Comparison of ENCODE assay signal across 29 cellular contexts in genomic region chr1:156826596-156826995, GRCh38. TPM values are rescaled to one million over a fixed set of nuclear protein-coding genes. Genes with fewer than 3 reads are reported as not detected.
DNase-seq lines count a peak whose midpoint lies in the region; ATAC-seq, FAIRE-seq and TF ChIP-seq lines count a peak whose summit lies in the region.
"Had no signal": no experiment of that assay in that cellular context is flagged by ENCODE, and none has a peak within 500 bp of the region (broad histone marks: within the 10 kb centered on the region; RNA-seq: fewer than 3 reads in every experiment).

No MANE protein-coding gene starts in this region.

- H3K27ac ChIP-seq in astrocyte (ENCODE audit: low read depth, low read length) = no peak overlapping the region
- H3K27ac ChIP-seq in gastroesophageal sphincter = no peak overlapping the region
- H3K27ac ChIP-seq: BLaER1, HL-60, SK-N-MC had no signal

- no peak for TF ChIP-seq EP300 in gastroesophageal sphincter (IDR thresholded peaks at IDR 0.05)

- H3K4me2 ChIP-seq in astrocyte (ENCODE audit: low read length) = no peak overlapping the region
- H3K4me2 ChIP-seq: BLaER1 had no signal

- H3K4me3 Mint-ChIP-seq in astrocyte (ENCODE audit: unreplicated experiment) = no peak overlapping the region
- peak overlapping the region in 1 of 3 experiments; percentile 34 for H3K4me3 Mint-ChIP-seq in nephron
- H3K4me3 Mint-ChIP-seq: CD4-positive, alpha-beta T cell had no signal

- peaks cover 4% of the 10 kb centered on the region for H3K36me3 Mint-ChIP-seq in astrocyte (ENCODE audit: low read depth, unreplicated experiment)
- H3K36me3 Mint-ChIP-seq in nephron (ENCODE audit: low read depth) = no peaks in the 10 kb centered on the region

- H3K4me3 ChIP-seq in AG10803 (ENCODE audit: low read length) = no peak overlapping the region
- H3K4me3 ChIP-seq in astrocyte (ENCODE audit: insufficient read depth, low read depth, low read length) = no peak overlapping the region
- no peak overlapping the region for H3K4me3 ChIP-seq in gastroesophageal sphincter
- H3K4me3 ChIP-seq: BLaER1, GM12878, SK-N-MC had no signal

- H3K27me3 Mint-ChIP-seq in astrocyte (ENCODE audit: low read depth, unreplicated experiment) = peaks cover 51% of the 10 kb centered on the region
- peaks cover 20% of the 10 kb centered on the region for H3K27me3 Mint-ChIP-seq in nephron (ENCODE audit: low read depth)
- H3K27me3 Mint-ChIP-seq: CD4-positive, alpha-beta T cell had no signal

- no peak for TF ChIP-seq POLR2A in gastroesophageal sphincter (IDR thresholded peaks at IDR 0.05)

- H3K27me3 ChIP-seq in astrocyte (ENCODE audit: insufficient read depth, low read length) (peaks cover 14% of the 10 kb centered on the region), gastroesophageal sphincter (peaks cover 22% of the 10 kb centered on the region)
- H3K27me3 ChIP-seq: BLaER1 had no signal

- H3K27ac Mint-ChIP-seq in astrocyte (ENCODE audit: unreplicated experiment) (no peak overlapping the region), nephron (peak overlapping the region; percentile 70 to 85 (median 81))
- H3K27ac Mint-ChIP-seq: CD4-positive, alpha-beta T cell had no signal

- FAIRE-seq in astrocyte (lab: Jason Lieb, UNC) = no peak
- FAIRE-seq: D721Med, G401.6, GM12878, H1, RCC 7860 had no signal

- DNase-seq in AG10803 (ENCODE audit: low read depth) (peak; percentile 59), astrocyte (ENCODE audit: low read depth) (peak; percentile 20), fibroblast of peridontal ligament (ENCODE audit: extremely low read depth) (peak; percentile 86), foreskin melanocyte (no peak)
- DNase-seq: 8988T; ACHN; CD4-positive, alpha-beta T cell; DMS53; HCEC 1CT; NCI-H1048; NCI-H1436; NCI-H187; NCI-H2171 treated with DMSO at 0.1 percent for 48 hours; NCI-H345; NCI-H510A treated with DMSO at 0.1 percent for 48 hours; NCI-H748 treated with DMSO at 0.1 percent for 48 hours; SIG-M5 had no signal

- TF ChIP-seq CTCF in AG10803 (conservative IDR thresholded peaks at IDR 0.05; ENCODE audit: low read length) (no peak), astrocyte (IDR thresholded peaks at IDR 0.05; ENCODE audit: insufficient read depth, low read depth, low read length) (no peak), nephron (IDR thresholded peaks at IDR 0.05; ENCODE audit: unreplicated experiment in 3 of 3) (no peak), gastroesophageal sphincter (IDR thresholded peaks at IDR 0.05) (no peak)

- no peaks in the 10 kb centered on the region for H4K20me1 ChIP-seq in astrocyte (ENCODE audit: insufficient read depth, low read length)
- H4K20me1 ChIP-seq: BLaER1 had no signal

- 58 to 60% methylated on average over 1 of the region's 1 CpG for WGBS in gastroesophageal sphincter (ENCODE audit: low coverage in 1 of 2), 2 donors

- peaks cover 10% of the 10 kb centered on the region for H3K9me3 Mint-ChIP-seq in astrocyte (ENCODE audit: unreplicated experiment)
- peaks cover 2% of the 10 kb centered on the region for H3K9me3 Mint-ChIP-seq in nephron
- H3K9me3 Mint-ChIP-seq: CD4-positive, alpha-beta T cell had no signal

- ATAC-seq in GM21526 (IDR thresholded peaks at IDR 0.05; ENCODE audit: low FRiP score, unreplicated experiment) (no peak), GM21717 (IDR thresholded peaks at IDR 0.05; ENCODE audit: unreplicated experiment) (no peak), gastroesophageal sphincter (no peak)
- ATAC-seq: GM12878 had no signal

- H3K4me1 ChIP-seq in astrocyte (ENCODE audit: insufficient read depth, low read length) (peaks cover 6% of the 10 kb centered on the region), gastroesophageal sphincter (no peaks in the 10 kb centered on the region)

- no peaks in the 10 kb centered on the region for H3K79me2 ChIP-seq in astrocyte (ENCODE audit: insufficient read depth, low read length)

- H3K36me3 ChIP-seq in astrocyte (ENCODE audit: insufficient read depth, low read length) (no peaks in the 10 kb centered on the region), gastroesophageal sphincter (no peaks in the 10 kb centered on the region)
- H3K36me3 ChIP-seq: BLaER1 had no signal

- H2AFZ ChIP-seq in astrocyte (ENCODE audit: low read depth, low read length) = no peak overlapping the region

- H3K4me1 Mint-ChIP-seq in astrocyte (ENCODE audit: low read depth, unreplicated experiment) (peaks cover 15% of the 10 kb centered on the region), nephron (peaks cover 13% of the 10 kb centered on the region)

- no peak overlapping the region for H3K9ac ChIP-seq in astrocyte (ENCODE audit: low read length)
- H3K9ac ChIP-seq: BLaER1 had no signal

- H3K9me3 ChIP-seq in astrocyte (ENCODE audit: insufficient read depth, low read depth, low read length) = no peaks in the 10 kb centered on the region
- no peaks in the 10 kb centered on the region for H3K9me3 ChIP-seq in gastroesophageal sphincter
- H3K9me3 ChIP-seq: BLaER1 had no signal

RNA-seq across cellular contexts. Expression of gene SH2D2A, which starts 9.9 kb away (rescaled TPM):
- total RNA-seq in astrocyte (0.89 and 1.1 TPM in 2 replicates), gastroesophageal sphincter (under 1 TPM in 1 of 4 donors, not detected in 3; 0.94 TPM)

RNA-seq across cellular contexts. Expression of gene INSRR, which starts 32.3 kb away (rescaled TPM):
- total RNA-seq in astrocyte (0.05 TPM in 1 of 2 replicates, not detected in the other), gastroesophageal sphincter (under 1 TPM in 1 of 4 donors, not detected in 3; under 0.01 TPM)
- total RNA-seq: CD4-positive, alpha-beta T cell; GM12878; H1 had no signal

RNA-seq across cellular contexts. Expression of gene NTRK1, which starts 34.1 kb away (rescaled TPM):
- total RNA-seq in astrocyte = 0.10 and 0.27 TPM in 2 replicates
- 1 to 10 TPM in 2 of 4 donors, under 1 TPM in 2; 0.23 to 4.4 (median 0.72) TPM for total RNA-seq in gastroesophageal sphincter

RNA-seq across cellular contexts. Expression of gene PRCC, which starts 59.3 kb away (rescaled TPM):
- total RNA-seq in astrocyte = 75.5 and 78.3 TPM in 2 replicates
- 10 to 100 TPM; 33.4 to 41.0 (median 33.9) TPM for total RNA-seq in gastroesophageal sphincter
